Comparison of ENCODE assay signal across 15 cellular contexts in the genomic region with DNA sequence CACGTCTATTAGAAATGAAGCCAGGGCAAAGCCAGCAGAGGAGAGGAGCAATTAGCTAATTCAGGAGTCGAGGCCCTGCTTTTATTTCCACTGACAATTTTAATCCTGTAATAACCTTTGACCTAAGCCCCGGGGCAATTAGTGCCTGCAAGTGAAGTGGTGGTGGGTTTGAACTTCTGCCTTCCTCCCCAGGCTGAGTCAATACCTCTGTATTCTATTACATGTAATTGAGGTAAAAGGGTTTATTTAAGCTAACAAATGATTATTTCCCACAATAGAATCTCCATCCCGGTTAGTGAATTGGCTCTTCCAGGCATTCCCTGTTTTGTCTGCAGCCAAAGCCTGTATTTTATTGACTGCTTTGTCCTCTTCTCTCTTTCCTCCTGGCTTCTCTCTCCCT. TPM values are rescaled to one million over a fixed set of nuclear protein-coding genes. Genes with fewer than 3 reads are reported as not detected.
DNase-seq lines count a peak whose midpoint lies in the region; ATAC-seq and TF ChIP-seq lines count a peak whose summit lies in the region.
"Had no signal": no experiment of that assay in that cellular context is flagged by ENCODE, and none has a peak within 500 bp of the region (broad histone marks: within the 10 kb centered on the region; RNA-seq: fewer than 3 reads in every experiment).

No MANE protein-coding gene starts in this region.

- no peaks in the 10 kb centered on the region for H3K36me3 ChIP-seq in esophagus squamous epithelium

- H3K27me3 Mint-ChIP-seq in type B pancreatic cell = peaks cover 5% of the 10 kb centered on the region

- H3K4me1 ChIP-seq in esophagus squamous epithelium = no peaks in the 10 kb centered on the region

- H3K36me3 Mint-ChIP-seq in type B pancreatic cell = no peaks in the 10 kb centered on the region

- H3K4me3 ChIP-seq in esophagus squamous epithelium = no peak overlapping the region

- no peak for TF ChIP-seq POLR2A in esophagus squamous epithelium (IDR thresholded peaks at IDR 0.05)

- peaks cover 0 to 6% (median 0%) of the 10 kb centered on the region in 4 donors for H3K27me3 ChIP-seq in esophagus squamous epithelium

- no peak overlapping the region for H3K4me3 Mint-ChIP-seq in type B pancreatic cell
- H3K4me3 Mint-ChIP-seq: T-helper 1 cell treated with Interleukin-12 subunit alpha and Interleukin-12 subunit beta and Interleukin-4 antibody, amounts not matched to agents 30 μg/mL and 1 μg/mL, for 36 hours had no signal

- H3K4me1 Mint-ChIP-seq in type B pancreatic cell (ENCODE audit: unreplicated experiment) = peaks cover 11% of the 10 kb centered on the region

- no peak for TF ChIP-seq CTCF in type B pancreatic cell (conservative IDR thresholded peaks at IDR 0.05)
- no peak for TF ChIP-seq CTCF in esophagus squamous epithelium (IDR thresholded peaks at IDR 0.05)

- H3K9me3 Mint-ChIP-seq in type B pancreatic cell = no peaks in the 10 kb centered on the region
- H3K9me3 Mint-ChIP-seq: T-helper 1 cell treated with Interleukin-12 subunit alpha and Interleukin-12 subunit beta and Interleukin-4 antibody, amounts not matched to agents 30 μg/mL and 1 μg/mL, for 36 hours had no signal

- ATAC-seq in HG03432 (IDR thresholded peaks at IDR 0.05; ENCODE audit: unreplicated experiment) = no peak
- ATAC-seq: Right ventricle myocardium inferior had no signal

- H3K27ac Mint-ChIP-seq in type B pancreatic cell = peak overlapping the region; percentile 6
- H3K27ac Mint-ChIP-seq: T-helper 1 cell treated with Interleukin-12 subunit alpha and Interleukin-12 subunit beta and Interleukin-4 antibody, amounts not matched to agents 30 μg/mL and 1 μg/mL, for 36 hours had no signal

- intact Hi-C loops in esophagus squamous epithelium (cut with DNase I) = no loop called here

- H3K9me3 ChIP-seq in esophagus squamous epithelium = no peaks in the 10 kb centered on the region
- H3K9me3 ChIP-seq: SK-N-SH had no signal

- no peak overlapping the region for H3K27ac ChIP-seq in esophagus squamous epithelium
- H3K27ac ChIP-seq: C4-2B, HL-60 had no signal

- peak; percentile 14 for DNase-seq in NCI-H2196 (lab: John Stamatoyannopoulos, UW; ENCODE audit: unreplicated experiment)
- no peak for DNase-seq in NCI-H2196 treated with DMSO at 0.1 percent for 48 hours (lab: John Stamatoyannopoulos, UW; ENCODE audit: unreplicated experiment)
- DNase-seq in NCI-H2029 treated with DMSO at 0.1 percent for 48 hours (lab: John Stamatoyannopoulos, UW) = peak; percentile 21
- DNase-seq in NCI-H748 treated with DMSO at 0.1 percent for 48 hours (lab: John Stamatoyannopoulos, UW) = peak; percentile 99
- no peak for DNase-seq in type B pancreatic cell (ENCODE audit: extremely low spot score, unreplicated experiment)
- DNase-seq in amniotic stem cell (lab: John Stamatoyannopoulos, UW) = no peak
- no peak for DNase-seq in esophagus squamous epithelium (lab: John Stamatoyannopoulos, UW)
- DNase-seq: NCI-H2171, NCI-H524, SK-N-SH had no signal

- 30 to 47% methylated on average over 4 of the region's 4 CpGs for WGBS in esophagus squamous epithelium, 2 donors

RNA-seq across cellular contexts. Expression of gene FGF18, which starts 49.9 kb away (rescaled TPM):
- total RNA-seq in type B pancreatic cell (ENCODE audit: low replicate concordance) = 1.7 and 3.2 TPM in 2 replicates
- total RNA-seq in esophagus squamous epithelium = under 1 TPM in 3 of 4 donors, not detected in 1; 0.15 to 0.29 (median 0.19) TPM

Comparison
In these comparisons a context has a peak if more than half of its experiments do, and no peak if none do; other contexts are left out.
1. DNase-seq: peak in NCI-H2196 (single experiment), NCI-H2029 treated with DMSO at 0.1 percent for 48 hours (single experiment) and NCI-H748 treated with DMSO at 0.1 percent for 48 hours (single experiment); none in NCI-H2196 treated with DMSO at 0.1 percent for 48 hours (single experiment), type B pancreatic cell (single experiment), amniotic stem cell (single experiment) and esophagus squamous epithelium (single experiment).